Comparison of ENCODE assay signal across 17 cellular contexts in the genomic region with DNA sequence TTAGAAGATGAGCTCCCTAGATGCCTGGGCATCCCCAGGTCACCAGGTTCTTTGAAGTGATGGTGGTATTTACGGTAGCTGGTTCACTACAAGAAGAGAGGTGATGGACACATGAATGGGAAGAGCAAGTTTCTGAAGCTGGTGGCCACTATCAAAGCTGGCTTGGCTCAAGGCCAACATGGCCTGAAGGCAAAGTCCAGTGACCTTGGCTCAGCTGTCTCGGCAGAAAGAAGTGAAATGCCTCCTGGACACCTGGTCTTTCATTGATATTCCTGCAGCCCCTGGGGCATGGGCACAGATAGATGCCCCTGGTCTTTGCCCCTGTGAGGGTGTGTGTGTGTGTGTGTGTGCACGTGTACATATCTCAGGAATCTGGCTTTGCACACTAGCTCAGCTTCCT.
"Had no signal": no experiment of that assay in that cellular context is flagged by ENCODE, and none has a peak within 500 bp of the region (broad histone marks: within the 10 kb centered on the region; RNA-seq: fewer than 3 reads in every experiment).

No MANE protein-coding gene starts in this region.

- H3K27me3 ChIP-seq: heart right ventricle, left lung, ovary, right atrium auricular region, tibial artery, upper lobe of left lung, uterus had no signal

- ATAC-seq: esophagus mucosa, gastrocnemius medialis, heart right ventricle, left lung, lower lobe of right lung, natural killer cell had no signal

- H3K9me3 ChIP-seq: gastrocnemius medialis, heart right ventricle, left lung, lower lobe of right lung, ovary, right atrium auricular region, tibial artery, upper lobe of left lung, uterus had no signal

- H3K4me1 ChIP-seq: gastrocnemius medialis, heart right ventricle, left lung, lower lobe of right lung, right atrium auricular region, tibial artery, upper lobe of left lung, uterus had no signal

- H3K27ac ChIP-seq: gastrocnemius medialis, heart right ventricle, left lung, lower lobe of right lung, ovary, right atrium auricular region, tibial artery, upper lobe of left lung, uterus had no signal

- H3K36me3 ChIP-seq: gastrocnemius medialis, heart right ventricle, left lung, lower lobe of right lung, ovary, right atrium auricular region, tibial artery, upper lobe of left lung, uterus had no signal

- H3K4me3 ChIP-seq: gastrocnemius medialis, heart right ventricle, left lung, lower lobe of right lung, ovary, right atrium auricular region, tibial artery, upper lobe of left lung, uterus had no signal

- DNase-seq: effector memory CD4-positive, alpha-beta T cell; gastrocnemius medialis; heart right ventricle; islet precursor cell; left lung; lower lobe of right lung; natural killer cell; nucleus accumbens; ovary; small intestine; stimulated activated CD4-positive, alpha-beta T cell treated with anti-CD3 and anti-CD28 coated beads, Interleukin-12 subunit alpha, Interleukin-12 subunit beta, amount 100 ng/mL, for 4 hours; stimulated activated naive CD4-positive, alpha-beta T cell; tibial artery; upper lobe of left lung; uterus had no signal
